Comparison of ENCODE assay signal across 1 cellular context in genomic region chr22:37559901-37560681, GRCh38.
TF ChIP-seq lines count a peak whose summit lies in the region.

Gene CDC42EP1, plus strand, starts transcription at chr22:37560480. Its CDS starts 5,870 bp downstream, at chr22:37566350.

TF ChIP-seq in HepG2, 621 proteins besides CTCF, POLR2A, EP300 and RAD21 (continued from another document and continues in another):
- TF ChIP-seq ATF3 (CRISPR knock-in tag; IDR thresholded peaks at IDR 0.05), result no peak
- TF ChIP-seq NFIB (CRISPR knock-in tag; IDR thresholded peaks at IDR 0.05; ENCODE audit: borderline replicate concordance), result no peak
- no peak for TF ChIP-seq EZH2 (conservative IDR thresholded peaks at IDR 0.05; ENCODE audit: low read depth, low read length)
- 0 out of 2 replicates have a peak, but pooled peaks have one; percentile 38 for TF ChIP-seq THAP9 (CRISPR knock-in tag; IDR thresholded peaks at IDR 0.05; ENCODE audit: borderline replicate concordance)
- 0 out of 2 replicates have a peak, but pooled peaks have one; percentile 85 for TF ChIP-seq ZNF782 (CRISPR knock-in tag; IDR thresholded peaks at IDR 0.05; ENCODE audit: borderline replicate concordance)
- TF ChIP-seq, protein P1, sequence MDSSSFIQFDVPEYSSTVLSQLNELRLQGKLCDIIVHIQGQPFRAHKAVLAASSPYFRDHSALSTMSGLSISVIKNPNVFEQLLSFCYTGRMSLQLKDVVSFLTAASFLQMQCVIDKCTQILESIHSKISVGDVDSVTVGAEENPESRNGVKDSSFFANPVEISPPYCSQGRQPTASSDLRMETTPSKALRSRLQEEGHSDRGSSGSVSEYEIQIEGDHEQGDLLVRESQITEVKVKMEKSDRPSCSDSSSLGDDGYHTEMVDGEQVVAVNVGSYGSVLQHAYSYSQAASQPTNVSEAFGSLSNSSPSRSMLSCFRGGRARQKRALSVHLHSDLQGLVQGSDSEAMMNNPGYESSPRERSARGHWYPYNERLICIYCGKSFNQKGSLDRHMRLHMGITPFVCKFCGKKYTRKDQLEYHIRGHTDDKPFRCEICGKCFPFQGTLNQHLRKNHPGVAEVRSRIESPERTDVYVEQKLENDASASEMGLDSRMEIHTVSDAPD (CRISPR knock-in tag; IDR thresholded peaks at IDR 0.05), result no peak
- no peak for TF ChIP-seq KMT2A (CRISPR knock-in tag; IDR thresholded peaks at IDR 0.05)
- TF ChIP-seq, protein P2, sequence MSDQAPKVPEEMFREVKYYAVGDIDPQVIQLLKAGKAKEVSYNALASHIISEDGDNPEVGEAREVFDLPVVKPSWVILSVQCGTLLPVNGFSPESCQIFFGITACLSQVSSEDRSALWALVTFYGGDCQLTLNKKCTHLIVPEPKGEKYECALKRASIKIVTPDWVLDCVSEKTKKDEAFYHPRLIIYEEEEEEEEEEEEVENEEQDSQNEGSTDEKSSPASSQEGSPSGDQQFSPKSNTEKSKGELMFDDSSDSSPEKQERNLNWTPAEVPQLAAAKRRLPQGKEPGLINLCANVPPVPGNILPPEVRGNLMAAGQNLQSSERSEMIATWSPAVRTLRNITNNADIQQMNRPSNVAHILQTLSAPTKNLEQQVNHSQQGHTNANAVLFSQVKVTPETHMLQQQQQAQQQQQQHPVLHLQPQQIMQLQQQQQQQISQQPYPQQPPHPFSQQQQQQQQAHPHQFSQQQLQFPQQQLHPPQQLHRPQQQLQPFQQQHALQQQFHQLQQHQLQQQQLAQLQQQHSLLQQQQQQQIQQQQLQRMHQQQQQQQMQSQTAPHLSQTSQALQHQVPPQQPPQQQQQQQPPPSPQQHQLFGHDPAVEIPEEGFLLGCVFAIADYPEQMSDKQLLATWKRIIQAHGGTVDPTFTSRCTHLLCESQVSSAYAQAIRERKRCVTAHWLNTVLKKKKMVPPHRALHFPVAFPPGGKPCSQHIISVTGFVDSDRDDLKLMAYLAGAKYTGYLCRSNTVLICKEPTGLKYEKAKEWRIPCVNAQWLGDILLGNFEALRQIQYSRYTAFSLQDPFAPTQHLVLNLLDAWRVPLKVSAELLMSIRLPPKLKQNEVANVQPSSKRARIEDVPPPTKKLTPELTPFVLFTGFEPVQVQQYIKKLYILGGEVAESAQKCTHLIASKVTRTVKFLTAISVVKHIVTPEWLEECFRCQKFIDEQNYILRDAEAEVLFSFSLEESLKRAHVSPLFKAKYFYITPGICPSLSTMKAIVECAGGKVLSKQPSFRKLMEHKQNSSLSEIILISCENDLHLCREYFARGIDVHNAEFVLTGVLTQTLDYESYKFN (CRISPR knock-in tag; conservative IDR thresholded peaks at IDR 0.05), result 0 out of 2 replicates have a peak, but pooled peaks have one; percentile 32
- no peak for TF ChIP-seq ZNF274 (CRISPR knock-in tag; IDR thresholded peaks at IDR 0.05)
- no peak for TF ChIP-seq SIX1 (CRISPR knock-in tag; IDR thresholded peaks at IDR 0.05; ENCODE audit: borderline replicate concordance)
- no peak for TF ChIP-seq NCOR1 (IDR thresholded peaks at IDR 0.05; ENCODE audit: borderline replicate concordance, low read length)
- no peak for TF ChIP-seq ZBTB44 (CRISPR knock-in tag; IDR thresholded peaks at IDR 0.05)
- TF ChIP-seq ZNF431 (CRISPR knock-in tag; IDR thresholded peaks at IDR 0.05; ENCODE audit: borderline replicate concordance, low read depth), result 0 out of 2 replicates have a peak, but pooled peaks have one; percentile 51
- TF ChIP-seq RARG (CRISPR knock-in tag; IDR thresholded peaks at IDR 0.05; ENCODE audit: low read depth), result no peak
- peak; percentile 66; the same call in 1 of the 2 replicates for TF ChIP-seq ELF4 (CRISPR knock-in tag; IDR thresholded peaks at IDR 0.05; ENCODE audit: borderline replicate concordance)
- TF ChIP-seq CBX2 (IDR thresholded peaks at IDR 0.05; ENCODE audit: low read depth, low read length), result no peak
- no peak for TF ChIP-seq CBX2 (CRISPR knock-in tag; IDR thresholded peaks at IDR 0.05; ENCODE audit: low read depth)
- no peak for TF ChIP-seq ZBTB7A (CRISPR knock-in tag; IDR thresholded peaks at IDR 0.05)
- TF ChIP-seq, protein P3, sequence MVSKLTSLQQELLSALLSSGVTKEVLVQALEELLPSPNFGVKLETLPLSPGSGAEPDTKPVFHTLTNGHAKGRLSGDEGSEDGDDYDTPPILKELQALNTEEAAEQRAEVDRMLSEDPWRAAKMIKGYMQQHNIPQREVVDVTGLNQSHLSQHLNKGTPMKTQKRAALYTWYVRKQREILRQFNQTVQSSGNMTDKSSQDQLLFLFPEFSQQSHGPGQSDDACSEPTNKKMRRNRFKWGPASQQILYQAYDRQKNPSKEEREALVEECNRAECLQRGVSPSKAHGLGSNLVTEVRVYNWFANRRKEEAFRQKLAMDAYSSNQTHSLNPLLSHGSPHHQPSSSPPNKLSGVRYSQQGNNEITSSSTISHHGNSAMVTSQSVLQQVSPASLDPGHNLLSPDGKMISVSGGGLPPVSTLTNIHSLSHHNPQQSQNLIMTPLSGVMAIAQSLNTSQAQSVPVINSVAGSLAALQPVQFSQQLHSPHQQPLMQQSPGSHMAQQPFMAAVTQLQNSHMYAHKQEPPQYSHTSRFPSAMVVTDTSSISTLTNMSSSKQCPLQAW (CRISPR knock-in tag; IDR thresholded peaks at IDR 0.05), result peak; percentile 59; the same call in 1 of the 2 replicates
- TF ChIP-seq HNF4A (CRISPR knock-in tag; IDR thresholded peaks at IDR 0.05), result no peak; the same call in 1 of the 2 replicates
- no peak for TF ChIP-seq JUNB (CRISPR knock-in tag; IDR thresholded peaks at IDR 0.05; ENCODE audit: borderline replicate concordance)
- TF ChIP-seq SRSF1 (optimal IDR thresholded peaks at IDR 0.05; ENCODE audit: low read depth, low read length), result peak; percentile 93
- TF ChIP-seq ZNF10 (CRISPR knock-in tag; IDR thresholded peaks at IDR 0.05; ENCODE audit: borderline replicate concordance, low read depth), result no peak
- no peak for TF ChIP-seq MIER3 (CRISPR knock-in tag; IDR thresholded peaks at IDR 0.05; ENCODE audit: borderline replicate concordance)
- TF ChIP-seq ZFP62 (CRISPR knock-in tag; IDR thresholded peaks at IDR 0.05), result no peak
- TF ChIP-seq ZZZ3 (CRISPR knock-in tag; IDR thresholded peaks at IDR 0.05; ENCODE audit: borderline replicate concordance), result 0 out of 2 replicates have a peak, but pooled peaks have one; percentile 39
- TF ChIP-seq HDAC1 (CRISPR knock-in tag; IDR thresholded peaks at IDR 0.05), result peak; percentile 78
- TF ChIP-seq TOE1 (CRISPR knock-in tag; IDR thresholded peaks at IDR 0.05), result no peak
- no peak for TF ChIP-seq PAF1 (CRISPR knock-in tag; IDR thresholded peaks at IDR 0.05)
- no peak for TF ChIP-seq RELA (CRISPR knock-in tag; IDR thresholded peaks at IDR 0.05)
- no peak for TF ChIP-seq NFE2L2 (IDR thresholded peaks at IDR 0.05; ENCODE audit: low read length)
- no peak for TF ChIP-seq U2AF1 (optimal IDR thresholded peaks at IDR 0.05; ENCODE audit: low read depth, low read length)
- peak; percentile 77; the same call in 1 of the 2 replicates for TF ChIP-seq ZNF776 (CRISPR knock-in tag; IDR thresholded peaks at IDR 0.05)
- TF ChIP-seq PITX1 (CRISPR knock-in tag; IDR thresholded peaks at IDR 0.05), result peak; percentile 17; the same call in 1 of the 2 replicates
- no peak for TF ChIP-seq ZNF75D (CRISPR knock-in tag; IDR thresholded peaks at IDR 0.05; ENCODE audit: borderline replicate concordance)
- 0 out of 2 replicates have a peak, but pooled peaks have one; percentile 3 for TF ChIP-seq FOSL2 (CRISPR knock-in tag; IDR thresholded peaks at IDR 0.05)
- TF ChIP-seq, protein P4, sequence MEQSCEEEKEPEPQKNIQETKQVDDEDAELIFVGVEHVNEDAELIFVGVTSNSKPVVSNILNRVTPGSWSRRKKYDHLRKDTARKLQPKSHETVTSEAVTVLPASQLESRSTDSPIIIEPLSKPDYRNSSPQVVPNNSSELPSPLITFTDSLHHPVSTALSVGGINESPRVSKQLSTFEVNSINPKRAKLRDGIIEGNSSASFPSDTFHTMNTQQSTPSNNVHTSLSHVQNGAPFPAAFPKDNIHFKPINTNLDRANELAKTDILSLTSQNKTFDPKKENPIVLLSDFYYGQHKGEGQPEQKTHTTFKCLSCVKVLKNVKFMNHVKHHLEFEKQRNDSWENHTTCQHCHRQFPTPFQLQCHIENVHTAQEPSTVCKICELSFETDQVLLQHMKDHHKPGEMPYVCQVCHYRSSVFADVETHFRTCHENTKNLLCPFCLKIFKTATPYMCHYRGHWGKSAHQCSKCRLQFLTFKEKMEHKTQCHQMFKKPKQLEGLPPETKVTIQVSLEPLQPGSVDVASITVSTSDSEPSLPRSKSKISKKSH (CRISPR knock-in tag; IDR thresholded peaks at IDR 0.05; ENCODE audit: borderline replicate concordance), result no peak
- TF ChIP-seq MTA1 (CRISPR knock-in tag; IDR thresholded peaks at IDR 0.05; ENCODE audit: borderline replicate concordance), result no peak
- no peak for TF ChIP-seq NCOA5 (CRISPR knock-in tag; IDR thresholded peaks at IDR 0.05)
- TF ChIP-seq TEAD3 (CRISPR knock-in tag; optimal IDR thresholded peaks at IDR 0.05; ENCODE audit: borderline replicate concordance), result no peak
- TF ChIP-seq ZNF550 (CRISPR knock-in tag; IDR thresholded peaks at IDR 0.05; ENCODE audit: borderline replicate concordance), result no peak
